Comparison of ENCODE assay signal across 20 cellular contexts in genomic region chr9:99211746-99212145, GRCh38. TPM values are rescaled to one million over a fixed set of nuclear protein-coding genes. Genes with fewer than 3 reads are reported as not detected.
DNase-seq lines count a peak whose midpoint lies in the region; ATAC-seq and TF ChIP-seq lines count a peak whose summit lies in the region.
"Had no signal": no experiment of that assay in that cellular context is flagged by ENCODE, and none has a peak within 500 bp of the region (broad histone marks: within the 10 kb centered on the region; RNA-seq: fewer than 3 reads in every experiment).

No MANE protein-coding gene starts in this region.

- no peak overlapping the region for H3K4me3 ChIP-seq in fibroblast of villous mesenchyme (ENCODE audit: low read depth, low read length)
- H3K4me3 ChIP-seq: BLaER1, vagina had no signal

- no peak overlapping the region for H3K27ac Mint-ChIP-seq in activated naive CD8-positive, alpha-beta T cell treated with anti-CD3 and anti-CD28 coated beads, Interleukin-2, amount 50 U/mL, for 24 hours
- no peak overlapping the region for H3K27ac Mint-ChIP-seq in activated naive CD8-positive, alpha-beta T cell treated with anti-CD3 and anti-CD28 coated beads for 36 hours
- H3K27ac Mint-ChIP-seq in stimulated activated naive B cell treated with anti-CD40 and anti-IgM and Interleukin-4, amounts not matched to agents 10 μg/mL and 1 μg/mL and 100 μg/mL, for 72 hours = no peak overlapping the region
- no peak overlapping the region for H3K27ac Mint-ChIP-seq in type B pancreatic cell
- H3K27ac Mint-ChIP-seq: activated naive CD4-positive, alpha-beta T cell treated with anti-CD3 and anti-CD28 coated beads, Interleukin-2, amount 50 U/mL, for 24 hours had no signal

- peaks cover 4% of the 10 kb centered on the region for H3K4me1 Mint-ChIP-seq in activated naive CD8-positive, alpha-beta T cell treated with anti-CD3 and anti-CD28 coated beads, Interleukin-2, amount 50 U/mL, for 24 hours
- H3K4me1 Mint-ChIP-seq in activated naive CD8-positive, alpha-beta T cell treated with anti-CD3 and anti-CD28 coated beads for 36 hours = peaks cover 4% of the 10 kb centered on the region
- peaks cover 22 to 40% of the 10 kb centered on the region in 2 donors for H3K4me1 Mint-ChIP-seq in stimulated activated naive B cell treated with anti-CD40 and anti-IgM and Interleukin-4, amounts not matched to agents 10 μg/mL and 1 μg/mL and 100 μg/mL, for 72 hours
- H3K4me1 Mint-ChIP-seq in type B pancreatic cell (ENCODE audit: unreplicated experiment) = no peaks in the 10 kb centered on the region
- H3K4me1 Mint-ChIP-seq: neural crest cell had no signal

- peak; percentile 11 for TF ChIP-seq CTCF in fibroblast of villous mesenchyme (IDR thresholded peaks at IDR 0.05; ENCODE audit: insufficient read depth, low read depth, low read length)
- no peak for TF ChIP-seq CTCF in type B pancreatic cell (conservative IDR thresholded peaks at IDR 0.05)

- no peaks in the 10 kb centered on the region for H3K27me3 Mint-ChIP-seq in activated naive CD8-positive, alpha-beta T cell treated with anti-CD3 and anti-CD28 coated beads, Interleukin-2, amount 50 U/mL, for 24 hours
- peaks cover 3% of the 10 kb centered on the region for H3K27me3 Mint-ChIP-seq in activated naive CD8-positive, alpha-beta T cell treated with anti-CD3 and anti-CD28 coated beads for 36 hours
- H3K27me3 Mint-ChIP-seq in stimulated activated naive B cell treated with anti-CD40 and anti-IgM and Interleukin-4, amounts not matched to agents 10 μg/mL and 1 μg/mL and 100 μg/mL, for 72 hours = no peaks in the 10 kb centered on the region
- no peaks in the 10 kb centered on the region for H3K27me3 Mint-ChIP-seq in type B pancreatic cell
- H3K27me3 Mint-ChIP-seq: activated naive CD4-positive, alpha-beta T cell treated with anti-CD3 and anti-CD28 coated beads, Interleukin-2, amount 50 U/mL, for 24 hours had no signal

- peaks cover 8% of the 10 kb centered on the region for H3K9me3 Mint-ChIP-seq in activated naive CD8-positive, alpha-beta T cell treated with anti-CD3 and anti-CD28 coated beads, Interleukin-2, amount 50 U/mL, for 24 hours
- peaks cover 14% of the 10 kb centered on the region for H3K9me3 Mint-ChIP-seq in activated naive CD8-positive, alpha-beta T cell treated with anti-CD3 and anti-CD28 coated beads for 36 hours
- peaks cover 11 to 15% of the 10 kb centered on the region in 2 donors for H3K9me3 Mint-ChIP-seq in stimulated activated naive B cell treated with anti-CD40 and anti-IgM and Interleukin-4, amounts not matched to agents 10 μg/mL and 1 μg/mL and 100 μg/mL, for 72 hours
- peaks cover 19% of the 10 kb centered on the region for H3K9me3 Mint-ChIP-seq in type B pancreatic cell

- peaks cover 17% of the 10 kb centered on the region for H3K36me3 Mint-ChIP-seq in activated naive CD8-positive, alpha-beta T cell treated with anti-CD3 and anti-CD28 coated beads, Interleukin-2, amount 50 U/mL, for 24 hours (ENCODE audit: low read depth)
- H3K36me3 Mint-ChIP-seq in activated naive CD8-positive, alpha-beta T cell treated with anti-CD3 and anti-CD28 coated beads for 36 hours = peaks cover 22% of the 10 kb centered on the region
- H3K36me3 Mint-ChIP-seq in stimulated activated naive B cell treated with anti-CD40 and anti-IgM and Interleukin-4, amounts not matched to agents 10 μg/mL and 1 μg/mL and 100 μg/mL, for 72 hours = peaks cover 48 to 57% of the 10 kb centered on the region in 2 donors
- H3K36me3 Mint-ChIP-seq in type B pancreatic cell = peaks cover 21% of the 10 kb centered on the region

- no peak for DNase-seq in activated naive CD8-positive, alpha-beta T cell treated with anti-CD3 and anti-CD28 coated beads, Interleukin-2, amount 50 U/mL, for 24 hours
- no peak for DNase-seq in activated naive CD8-positive, alpha-beta T cell treated with anti-CD3 and anti-CD28 coated beads for 36 hours
- DNase-seq in NAMALWA (ENCODE audit: low spot score) (peak; percentile 38), fibroblast of villous mesenchyme (ENCODE audit: low read depth) (no peak), type B pancreatic cell (ENCODE audit: extremely low spot score, unreplicated experiment) (no peak), AG08395 (ENCODE audit: low spot score) (no peak)
- DNase-seq in stimulated activated naive B cell treated with anti-CD40 and anti-IgM and Interleukin-4, amounts not matched to agents 10 μg/mL and 1 μg/mL and 100 μg/mL, for 72 hours = no peak
- DNase-seq in activated T-cell treated with anti-CD3 and anti-CD28 coated beads, Interleukin-2, amount 50 U/mL, for 48 hours = no peak
- DNase-seq: effector CD8-positive, alpha-beta T cell; NCI-H2107; NCI-H510A treated with DMSO at 0.1 percent for 48 hours; RPMI8226; small intestine; stimulated activated CD4-positive, alpha-beta T cell treated with anti-CD3 and anti-CD28 coated beads, Interleukin-2, amount 100 ng/mL, for 48 hours had no signal

- no peak overlapping the region for H3K4me3 Mint-ChIP-seq in activated naive CD8-positive, alpha-beta T cell treated with anti-CD3 and anti-CD28 coated beads, Interleukin-2, amount 50 U/mL, for 24 hours
- no peak overlapping the region for H3K4me3 Mint-ChIP-seq in activated naive CD8-positive, alpha-beta T cell treated with anti-CD3 and anti-CD28 coated beads for 36 hours
- no peak overlapping the region for H3K4me3 Mint-ChIP-seq in stimulated activated naive B cell treated with anti-CD40 and anti-IgM and Interleukin-4, amounts not matched to agents 10 μg/mL and 1 μg/mL and 100 μg/mL, for 72 hours
- no peak overlapping the region for H3K4me3 Mint-ChIP-seq in type B pancreatic cell
- H3K4me3 Mint-ChIP-seq: activated naive CD4-positive, alpha-beta T cell treated with anti-CD3 and anti-CD28 coated beads, Interleukin-2, amount 50 U/mL, for 24 hours; neural crest cell had no signal

- peak; percentile 40 for ATAC-seq in activated naive CD8-positive, alpha-beta T cell treated with anti-CD3 and anti-CD28 coated beads, Interleukin-2, amount 50 U/mL, for 24 hours
- peak; percentile 27 to 28 for ATAC-seq in stimulated activated naive B cell treated with anti-CD40 and anti-IgM and Interleukin-4, amounts not matched to agents 10 μg/mL and 1 μg/mL and 100 μg/mL, for 72 hours (replicated peaks)
- ATAC-seq: left lobe of liver, SK-N-SH treated with all-trans-retinoic acid at 6 μM for 48 hours had no signal

RNA-seq across cellular contexts. Expression of gene ALG2, which starts 10.0 kb away (rescaled TPM):
- 10 to 100 TPM; 27.3 to 30.3 TPM for total RNA-seq in activated naive CD8-positive, alpha-beta T cell treated with anti-CD3 and anti-CD28 coated beads for 36 hours
- total RNA-seq in fibroblast of villous mesenchyme = 55.4 and 64.8 TPM in 2 replicates
- total RNA-seq in type B pancreatic cell (ENCODE audit: low replicate concordance) = 35.3 and 45.7 TPM in 2 replicates

RNA-seq across cellular contexts. Expression of gene SEC61B, which starts 10.3 kb away (rescaled TPM):
- total RNA-seq in activated naive CD8-positive, alpha-beta T cell treated with anti-CD3 and anti-CD28 coated beads for 36 hours = 100 to 1,000 TPM; 161 to 164 TPM
- total RNA-seq in fibroblast of villous mesenchyme (94.7 and 119 TPM in 2 replicates), type B pancreatic cell (ENCODE audit: low replicate concordance) (133 and 137 TPM in 2 replicates)
